ENCODE assay signal across 8 cellular contexts in the genomic region with DNA sequence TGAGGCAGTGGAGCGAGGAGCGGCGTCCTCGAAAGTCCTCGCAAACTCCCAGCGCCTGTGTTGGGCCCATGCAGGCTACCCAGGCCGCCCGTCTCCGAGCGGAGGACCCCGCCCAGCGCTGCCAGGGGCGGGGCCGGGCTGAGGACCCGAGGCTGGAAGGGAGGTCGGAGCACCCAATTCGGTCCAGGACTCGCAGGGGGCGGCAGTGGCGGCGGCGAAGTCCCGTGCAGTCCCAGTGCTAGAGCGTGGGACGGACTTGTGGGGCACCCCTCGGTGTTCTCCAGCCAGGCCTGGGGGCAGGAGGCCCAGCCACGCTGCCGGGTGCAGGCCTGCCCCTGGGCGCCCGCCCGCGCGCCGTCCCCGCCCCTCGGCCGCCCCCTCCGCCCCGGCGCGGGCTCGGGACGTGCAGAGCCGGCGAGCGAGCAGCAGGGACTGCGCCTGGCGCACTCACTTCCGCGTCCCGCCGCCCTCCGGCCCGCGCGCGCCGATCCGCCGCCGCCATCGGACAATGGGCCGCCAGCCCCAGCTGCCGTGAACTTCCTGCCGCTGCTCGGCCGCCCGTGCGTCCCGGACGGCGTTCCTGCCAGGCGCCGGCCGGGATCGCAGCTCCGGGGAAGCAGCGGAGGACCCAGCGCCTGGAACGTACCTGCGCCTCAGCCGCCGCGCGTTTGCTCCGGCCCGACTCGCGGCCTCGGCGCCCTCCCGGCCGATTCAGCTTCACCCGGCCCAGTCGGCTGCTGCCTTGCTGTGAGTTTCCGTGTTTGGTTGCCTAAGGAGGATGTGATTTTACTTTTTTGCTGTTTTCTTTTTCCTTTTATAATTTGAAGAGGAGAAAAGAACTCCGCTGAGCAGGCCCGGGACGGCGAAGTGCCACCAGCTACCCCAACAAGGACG. TPM values are rescaled to one million over a fixed set of nuclear protein-coding genes. Genes with fewer than 3 reads are reported as not detected.
A peak's percentile ranks its signal among the peaks of the same experiment; 100 is the strongest.
DNase-seq lines count a peak whose midpoint lies in the region; TF ChIP-seq lines count a peak whose summit lies in the region.

No MANE protein-coding gene starts in this region.

- DNase-seq in DMS 273 (lab: John Stamatoyannopoulos, UW; ENCODE audit: unreplicated experiment) = peak; percentile 90
- no peak for DNase-seq in DMS 273 treated with DMSO at 0.1 percent for 48 hours (lab: John Stamatoyannopoulos, UW)
- DNase-seq in HFFc6 = peak; percentile 49
- peak; percentile 20 for DNase-seq in NCI-H1092 (lab: John Stamatoyannopoulos, UW)
- peak; percentile 67 to 78 for DNase-seq in cardiac fibroblast (ENCODE audit: low read depth in 2 of 2)
- DNase-seq in islet precursor cell = peak; percentile 90
- DNase-seq in stimulated activated CD4-positive, alpha-beta T cell treated with anti-CD3 and anti-CD28 coated beads, Interleukin-1b, Interleukin-23, amount 100 ng/mL, for 1 hour (ENCODE audit: low read depth in 2 of 2) = peak; percentile 27 to 40

- peak overlapping the region; percentile 82 for H3K27ac Mint-ChIP-seq in HFFc6

- H3K4me1 Mint-ChIP-seq in HFFc6 (ENCODE audit: low read depth) = peaks cover 60% of the 10 kb centered on the region

- peak overlapping the region; percentile 91 for H3K4me3 Mint-ChIP-seq in HFFc6

- no peaks in the 10 kb centered on the region for H3K27me3 Mint-ChIP-seq in HFFc6 (ENCODE audit: insufficient read depth)

- no peak for TF ChIP-seq CTCF in HFFc6 (IDR thresholded peaks at IDR 0.05)
- no peak for TF ChIP-seq CTCF in VCaP (conservative IDR thresholded peaks at IDR 0.05)
- TF ChIP-seq CTCF in cardiac fibroblast (IDR thresholded peaks at IDR 0.05; ENCODE audit: low read depth, low read length) = no peak

- peaks cover 17% of the 10 kb centered on the region for H3K36me3 Mint-ChIP-seq in HFFc6 (ENCODE audit: low read depth)

- H3K9me3 Mint-ChIP-seq in HFFc6 = no peaks in the 10 kb centered on the region

- H3K4me3 ChIP-seq in cardiac fibroblast (replicated peaks in 1 of 2; ENCODE audit: low read depth in 2 of 2, low read length in 2 of 2) = peak overlapping the region; percentile 49 to 61

- peak overlapping the region; percentile 96 for H3K27ac ChIP-seq in VCaP

RNA-seq across cellular contexts. Expression of gene LIMD1, which starts 0.6 kb away (rescaled TPM):
- total RNA-seq in HFFc6 (2021; fragmentation: NEBNext Ultra II Directional; extraction: Animal tissue kit (Norgen Biotek cat#: 25700)) = 10 to 100 TPM; 25.0 to 34.8 (median 27.2) TPM
